Comparison of ENCODE assay signal across 27 cellular contexts in genomic region chrX:41677183-41677582, GRCh38.
"Had no signal": no experiment of that assay in that cellular context is flagged by ENCODE, and none has a peak within 500 bp of the region (broad histone marks: within the 10 kb centered on the region; RNA-seq: fewer than 3 reads in every experiment).

No MANE protein-coding gene starts in this region.

- H3K27ac Mint-ChIP-seq: activated CD4-positive, alpha-beta memory T cell treated with anti-CD3 and anti-CD28 coated beads, Interleukin-2, amount 10 ng/mL, durations not matched to agents 7 days and 5 days; activated CD4-positive, alpha-beta T cell treated with anti-CD3 and anti-CD28 coated beads, Interleukin-2, amount 10 ng/mL, durations not matched to agents 7 days and 5 days; activated naive CD4-positive, alpha-beta T cell treated with anti-CD3 and anti-CD28 coated beads, Interleukin-2, amount 10 ng/mL, durations not matched to agents 7 days and 5 days; activated naive CD8-positive, alpha-beta T cell treated with anti-CD3 and anti-CD28 coated beads, Interleukin-2, amount 10 ng/mL, durations not matched to agents 7 days and 5 days; activated T-cell treated with anti-CD3 and anti-CD28 coated beads, Interleukin-2, amount 50 U/mL, for 24 hours; activated T-cell treated with anti-CD3 and anti-CD28 coated beads, Interleukin-2, amount 50 U/mL, for 72 hours had no signal

- H3K4me3 ChIP-seq: ascending aorta, dorsolateral prefrontal cortex, esophagus muscularis mucosa, gastrocnemius medialis, heart left ventricle had no signal

- H3K36me3 Mint-ChIP-seq: WTC11 had no signal

- DNase-seq: activated CD4-positive, alpha-beta memory T cell treated with anti-CD3 and anti-CD28 coated beads, Interleukin-2, amount 10 ng/mL, durations not matched to agents 7 days and 5 days; activated CD4-positive, alpha-beta T cell treated with anti-CD3 and anti-CD28 coated beads for 1 hour; activated CD4-positive, alpha-beta T cell treated with anti-CD3 and anti-CD28 coated beads for 4 hours; activated CD4-positive, alpha-beta T cell treated with anti-CD3 and anti-CD28 coated beads, Interleukin-2, amount 10 ng/mL, durations not matched to agents 7 days and 5 days; activated CD4-positive, alpha-beta T cell treated with anti-CD3 and anti-CD28 coated beads, Interleukin-2, amount 50 U/mL, for 4 hours; activated CD8-positive, alpha-beta memory T cell treated with anti-CD3 and anti-CD28 coated beads, Interleukin-2, amount 50 U/mL, for 48 hours; activated gamma-delta T cell; activated naive CD4-positive, alpha-beta T cell; activated naive CD4-positive, alpha-beta T cell treated with anti-CD3 and anti-CD28 coated beads, Interleukin-2, amount 10 ng/mL, durations not matched to agents 7 days and 5 days; activated naive CD8-positive, alpha-beta T cell treated with anti-CD3 and anti-CD28 coated beads, Interleukin-2, amount 10 ng/mL, durations not matched to agents 7 days and 5 days; activated T-cell treated with anti-CD3 and anti-CD28 coated beads for 4 hours; activated T-cell treated with anti-CD3 and anti-CD28 coated beads, Interleukin-2, amount 50 U/mL, for 24 hours; activated T-cell treated with anti-CD3 and anti-CD28 coated beads, Interleukin-2, amount 50 U/mL, for 72 hours; caudate nucleus; cortex of kidney; dorsolateral prefrontal cortex; effector memory CD8-positive, alpha-beta T cell; erythroblast; foreskin keratinocyte; gastrocnemius medialis; glutamatergic neuron; heart left ventricle; T-helper 2 cell had no signal

- H3K27ac ChIP-seq: dorsolateral prefrontal cortex, esophagus muscularis mucosa, foreskin keratinocyte, gastrocnemius medialis, VCaP had no signal

- H3K4me3 Mint-ChIP-seq: activated CD4-positive, alpha-beta memory T cell treated with anti-CD3 and anti-CD28 coated beads, Interleukin-2, amount 10 ng/mL, durations not matched to agents 7 days and 5 days; activated CD4-positive, alpha-beta T cell treated with anti-CD3 and anti-CD28 coated beads, Interleukin-2, amount 10 ng/mL, durations not matched to agents 7 days and 5 days; activated naive CD4-positive, alpha-beta T cell treated with anti-CD3 and anti-CD28 coated beads, Interleukin-2, amount 10 ng/mL, durations not matched to agents 7 days and 5 days; activated naive CD8-positive, alpha-beta T cell treated with anti-CD3 and anti-CD28 coated beads, Interleukin-2, amount 10 ng/mL, durations not matched to agents 7 days and 5 days; activated T-cell treated with anti-CD3 and anti-CD28 coated beads, Interleukin-2, amount 50 U/mL, for 24 hours; activated T-cell treated with anti-CD3 and anti-CD28 coated beads, Interleukin-2, amount 50 U/mL, for 72 hours; effector memory CD8-positive, alpha-beta T cell; WTC11 had no signal

- H3K4me1 ChIP-seq: ascending aorta, esophagus muscularis mucosa, foreskin keratinocyte, gastrocnemius medialis had no signal

- H3K27me3 ChIP-seq: ascending aorta, esophagus muscularis mucosa, foreskin keratinocyte, gastrocnemius medialis had no signal

- H3K9me3 Mint-ChIP-seq: activated CD4-positive, alpha-beta memory T cell treated with anti-CD3 and anti-CD28 coated beads, Interleukin-2, amount 10 ng/mL, durations not matched to agents 7 days and 5 days; activated CD4-positive, alpha-beta T cell treated with anti-CD3 and anti-CD28 coated beads, Interleukin-2, amount 10 ng/mL, durations not matched to agents 7 days and 5 days; activated naive CD4-positive, alpha-beta T cell treated with anti-CD3 and anti-CD28 coated beads, Interleukin-2, amount 10 ng/mL, durations not matched to agents 7 days and 5 days; activated naive CD8-positive, alpha-beta T cell treated with anti-CD3 and anti-CD28 coated beads, Interleukin-2, amount 10 ng/mL, durations not matched to agents 7 days and 5 days; activated T-cell treated with anti-CD3 and anti-CD28 coated beads, Interleukin-2, amount 50 U/mL, for 24 hours; activated T-cell treated with anti-CD3 and anti-CD28 coated beads, Interleukin-2, amount 50 U/mL, for 72 hours; effector memory CD8-positive, alpha-beta T cell; WTC11 had no signal

- H3K36me3 ChIP-seq: ascending aorta, esophagus muscularis mucosa, gastrocnemius medialis, heart left ventricle had no signal

- H3K9me3 ChIP-seq: ascending aorta, esophagus muscularis mucosa, gastrocnemius medialis, heart left ventricle had no signal

- H3K27me3 Mint-ChIP-seq: activated CD4-positive, alpha-beta memory T cell treated with anti-CD3 and anti-CD28 coated beads, Interleukin-2, amount 10 ng/mL, durations not matched to agents 7 days and 5 days; activated CD4-positive, alpha-beta T cell treated with anti-CD3 and anti-CD28 coated beads, Interleukin-2, amount 10 ng/mL, durations not matched to agents 7 days and 5 days; activated naive CD4-positive, alpha-beta T cell treated with anti-CD3 and anti-CD28 coated beads, Interleukin-2, amount 10 ng/mL, durations not matched to agents 7 days and 5 days; activated naive CD8-positive, alpha-beta T cell treated with anti-CD3 and anti-CD28 coated beads, Interleukin-2, amount 10 ng/mL, durations not matched to agents 7 days and 5 days; effector memory CD8-positive, alpha-beta T cell had no signal
